Comparison of ENCODE assay signal across 18 cellular contexts in genomic region chr10:12634532-12634931, GRCh38.
DNase-seq lines count a peak whose midpoint lies in the region; ATAC-seq, FAIRE-seq and TF ChIP-seq lines count a peak whose summit lies in the region.
"Had no signal": no experiment of that assay in that cellular context is flagged by ENCODE, and none has a peak within 500 bp of the region (broad histone marks: within the 10 kb centered on the region; RNA-seq: fewer than 3 reads in every experiment).

No MANE protein-coding gene starts in this region.

- DNase-seq in A549 (ENCODE audit: low read depth in 1 of 2, low spot score in 1 of 2) = no peak
- peak; percentile 21 for DNase-seq in AG20443 (ENCODE audit: low spot score)
- DNase-seq in left lobe of liver (ENCODE audit: low spot score) = peak; percentile 46
- DNase-seq in dedifferentiated amniotic fluid mesenchymal stem cell (ENCODE audit: extremely low spot score) = no peak
- no peak for DNase-seq in NCI-H748 (lab: John Stamatoyannopoulos, UW; ENCODE audit: unreplicated experiment)
- DNase-seq: activated gamma-delta T cell treated with Interleukin-2 at 50 U/mL for 16 hours, heart left ventricle, islet precursor cell, NCI-H1092, occipital lobe, tibial artery had no signal

- peaks cover 21 to 40% (median 32%) of the 10 kb centered on the region in 3 donors for H3K4me1 Mint-ChIP-seq in IgD-negative memory B cell
- H3K4me1 Mint-ChIP-seq: mesothelial cell of epicardium had no signal

- TF ChIP-seq EP300 in A549 (IDR thresholded peaks at IDR 0.05) = no peak

- TF ChIP-seq CTCF in A549 (IDR thresholded peaks at IDR 0.05) = no peak

- WGBS in A549 (ENCODE audit: missing lambda C conversion rate) = 85% methylated on average over 10 of the region's 10 CpGs

- H3K4me3 ChIP-seq in A549 = 0 out of 3 replicates have a peak overlapping the region, but pooled peaks have one; percentile 6
- H3K4me3 ChIP-seq: GM12878, heart left ventricle, tibial artery had no signal

- H3K4me2 ChIP-seq in A549 = peak overlapping the region; percentile 82

- no peaks in the 10 kb centered on the region for H3K27me3 Mint-ChIP-seq in IgD-negative memory B cell

- H3K27ac Mint-ChIP-seq in IgD-negative memory B cell = peak overlapping the region in 2 of 3 donors; percentile 5 to 86
- H3K27ac Mint-ChIP-seq: mesothelial cell of epicardium had no signal

- H3K27ac ChIP-seq in A549 = peak overlapping the region; percentile 65 to 87
- H3K27ac ChIP-seq: brain microvascular endothelial cell, C4-2B, heart left ventricle, RWPE1, tibial artery had no signal

- ATAC-seq in A549 (no peak), left lobe of liver (peak; percentile 47), GM18511 (IDR thresholded peaks at IDR 0.05; ENCODE audit: unreplicated experiment) (no peak)
- ATAC-seq: GM12878, heart left ventricle had no signal

- FAIRE-seq in A549 (lab: Jason Lieb, UNC) = no peak
- FAIRE-seq: GM12878 had no signal

- H3K4me3 Mint-ChIP-seq in IgD-negative memory B cell = peak overlapping the region in 3 of 4 donors; percentile 6 to 80 (median 38)
- H3K4me3 Mint-ChIP-seq: mesothelial cell of epicardium had no signal

- TF ChIP-seq RAD21 in A549 (conservative IDR thresholded peaks at IDR 0.05 in 1 of 2, IDR thresholded peaks at IDR 0.05 in 1 of 2) = no peak

- POLR2A ChIA-PET in A549 (lab: Yijun Ruan, JAX) = no interaction called here

- no peaks in the 10 kb centered on the region for H3K9me3 ChIP-seq in A549
- H3K9me3 ChIP-seq: tibial artery had no signal

- no peak for TF ChIP-seq POLR2A in A549 (IDR thresholded peaks at IDR 0.05; ENCODE audit: low read length)

- H3K4me1 ChIP-seq in A549 = peaks cover 73% of the 10 kb centered on the region
- H3K4me1 ChIP-seq: heart left ventricle, tibial artery had no signal

- H3K9me3 Mint-ChIP-seq in IgD-negative memory B cell = no peaks in the 10 kb centered on the region

- CTCF ChIA-PET in A549 (lab: Yijun Ruan, JAX) = interaction anchor here (0.6 to 3.3 kb wide), 7 partner anchors 22 to 372 kb away, joined by 3 to 13 read pairs (median 6); no protein-coding TSS in a partner anchor

- peaks cover 5% of the 10 kb centered on the region for H3K36me3 Mint-ChIP-seq in IgD-negative memory B cell
- H3K36me3 Mint-ChIP-seq: mesothelial cell of epicardium had no signal

TF ChIP-seq in A549, 52 proteins besides CTCF, POLR2A, EP300 and RAD21:
- TF ChIP-seq, protein P1, sequence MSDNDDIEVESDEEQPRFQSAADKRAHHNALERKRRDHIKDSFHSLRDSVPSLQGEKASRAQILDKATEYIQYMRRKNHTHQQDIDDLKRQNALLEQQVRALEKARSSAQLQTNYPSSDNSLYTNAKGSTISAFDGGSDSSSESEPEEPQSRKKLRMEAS (IDR thresholded peaks at IDR 0.05) = no peak
- TF ChIP-seq SMC3 (IDR thresholded peaks at IDR 0.05) = no peak
- TF ChIP-seq CBX8 (IDR thresholded peaks at IDR 0.05) = no peak
- TF ChIP-seq, protein P2, sequence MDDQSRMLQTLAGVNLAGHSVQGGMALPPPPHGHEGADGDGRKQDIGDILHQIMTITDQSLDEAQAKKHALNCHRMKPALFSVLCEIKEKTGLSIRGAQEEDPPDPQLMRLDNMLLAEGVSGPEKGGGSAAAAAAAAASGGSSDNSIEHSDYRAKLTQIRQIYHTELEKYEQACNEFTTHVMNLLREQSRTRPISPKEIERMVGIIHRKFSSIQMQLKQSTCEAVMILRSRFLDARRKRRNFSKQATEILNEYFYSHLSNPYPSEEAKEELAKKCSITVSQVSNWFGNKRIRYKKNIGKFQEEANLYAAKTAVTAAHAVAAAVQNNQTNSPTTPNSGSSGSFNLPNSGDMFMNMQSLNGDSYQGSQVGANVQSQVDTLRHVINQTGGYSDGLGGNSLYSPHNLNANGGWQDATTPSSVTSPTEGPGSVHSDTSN (IDR thresholded peaks at IDR 0.05) = no peak
- TF ChIP-seq, protein P3, sequence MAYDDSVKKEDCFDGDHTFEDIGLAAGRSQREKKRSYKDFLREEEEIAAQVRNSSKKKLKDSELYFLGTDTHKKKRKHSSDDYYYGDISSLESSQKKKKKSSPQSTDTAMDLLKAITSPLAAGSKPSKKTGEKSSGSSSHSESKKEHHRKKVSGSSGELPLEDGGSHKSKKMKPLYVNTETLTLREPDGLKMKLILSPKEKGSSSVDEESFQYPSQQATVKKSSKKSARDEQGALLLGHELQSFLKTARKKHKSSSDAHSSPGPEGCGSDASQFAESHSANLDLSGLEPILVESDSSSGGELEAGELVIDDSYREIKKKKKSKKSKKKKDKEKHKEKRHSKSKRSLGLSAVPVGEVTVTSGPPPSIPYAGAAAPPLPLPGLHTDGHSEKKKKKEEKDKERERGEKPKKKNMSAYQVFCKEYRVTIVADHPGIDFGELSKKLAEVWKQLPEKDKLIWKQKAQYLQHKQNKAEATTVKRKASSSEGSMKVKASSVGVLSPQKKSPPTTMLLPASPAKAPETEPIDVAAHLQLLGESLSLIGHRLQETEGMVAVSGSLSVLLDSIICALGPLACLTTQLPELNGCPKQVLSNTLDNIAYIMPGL (CRISPR knock-in tag; IDR thresholded peaks at IDR 0.05; ENCODE audit: borderline replicate concordance) = no peak
- TF ChIP-seq RCOR1 (IDR thresholded peaks at IDR 0.05; ENCODE audit: low read depth, low read length) = no peak
- no peak for TF ChIP-seq CBX2 (IDR thresholded peaks at IDR 0.05; ENCODE audit: borderline replicate concordance, low read depth)
- no peak for TF ChIP-seq GATA3 (IDR thresholded peaks at IDR 0.05; ENCODE audit: borderline replicate concordance)
- no peak for TF ChIP-seq CHD2 (IDR thresholded peaks at IDR 0.05; ENCODE audit: low read length, partially characterized antibody)
- no peak for TF ChIP-seq HDAC2 (IDR thresholded peaks at IDR 0.05)
- no peak for TF ChIP-seq SREBF2 (IDR thresholded peaks at IDR 0.05)
- no peak for TF ChIP-seq HES2 (IDR thresholded peaks at IDR 0.05)
- TF ChIP-seq KDM1A (IDR thresholded peaks at IDR 0.05; ENCODE audit: low read depth) = no peak
- no peak for TF ChIP-seq ZFP36 (IDR thresholded peaks at IDR 0.05; ENCODE audit: borderline replicate concordance, partially characterized antibody)
- TF ChIP-seq NPAS2 (CRISPR knock-in tag; IDR thresholded peaks at IDR 0.05; ENCODE audit: borderline replicate concordance) = no peak
- TF ChIP-seq NFE2L2 (conservative IDR thresholded peaks at IDR 0.05; ENCODE audit: low read length) = no peak
- TF ChIP-seq JUN (IDR thresholded peaks at IDR 0.05) = no peak
- TF ChIP-seq HEYL (CRISPR knock-in tag; IDR thresholded peaks at IDR 0.05) = no peak
- TF ChIP-seq ELK1 (IDR thresholded peaks at IDR 0.05; ENCODE audit: low read depth, low read length) = no peak
TF ChIP-seq in A549: peak in this region for 0.

Comparison
In these comparisons a context has a peak if more than half of its experiments do, and no peak if none do; other contexts are left out.
1. DNase-seq: peak in AG20443 (single experiment) and left lobe of liver (single experiment); none in A549 (0 of 2), dedifferentiated amniotic fluid mesenchymal stem cell (single experiment) and NCI-H748 (single experiment).